1 cellular context compared by ENCODE assay signal in the genomic region with DNA sequence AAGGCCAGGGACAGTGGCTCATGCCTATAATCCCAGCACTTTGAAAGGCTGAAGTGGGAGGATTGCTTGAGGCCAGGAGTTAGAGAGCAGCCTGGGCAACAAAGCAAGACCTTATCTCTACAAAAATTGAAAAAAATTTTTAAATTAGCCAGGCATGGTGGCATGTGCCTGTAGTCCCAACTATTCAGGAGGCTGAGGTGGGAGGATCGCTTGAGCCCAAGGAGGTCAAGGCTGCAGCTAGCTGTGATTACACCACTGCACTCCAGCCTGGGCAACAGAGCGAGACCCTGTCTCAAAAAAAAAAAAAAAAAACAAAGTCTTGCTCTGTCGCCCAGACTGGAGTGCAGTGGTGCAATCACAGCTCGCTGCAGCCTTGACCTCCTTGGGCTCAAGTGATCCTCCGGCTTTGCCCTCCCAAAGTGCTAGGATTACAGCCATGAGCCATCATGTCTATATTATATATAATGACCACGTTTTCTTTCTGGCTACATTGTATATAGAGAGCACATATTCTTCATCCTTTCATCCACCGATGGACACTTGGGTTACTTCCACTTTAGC.
TF ChIP-seq lines count a peak whose summit lies in the region.

No MANE protein-coding gene starts in this region.

TF ChIP-seq in HepG2, 621 proteins besides CTCF, POLR2A, EP300 and RAD21:
- TF ChIP-seq KDM1A (CRISPR knock-in tag; IDR thresholded peaks at IDR 0.05) (peak; percentile 69), NR2F1 (CRISPR knock-in tag; IDR thresholded peaks at IDR 0.05) (peak in 1 of 2 experiments; percentile 38; a peak in 1 of 4 replicates), CEBPB (IDR thresholded peaks at IDR 0.05; ENCODE audit: borderline replicate concordance, low read depth, low read length) (peak; percentile 46; the same call in 1 of the 2 replicates), SALL1 (CRISPR knock-in tag; IDR thresholded peaks at IDR 0.05) (peak; percentile 53), ZMYM4 (CRISPR knock-in tag; IDR thresholded peaks at IDR 0.05) (peak; percentile 60), GATAD2A (CRISPR knock-in tag; IDR thresholded peaks at IDR 0.05) (peak; percentile 36; the same call in 1 of the 2 replicates), ZBTB3 (CRISPR knock-in tag; IDR thresholded peaks at IDR 0.05; ENCODE audit: borderline replicate concordance, low read depth) (0 out of 2 replicates have a peak, but pooled peaks have one; percentile 38), ZNF350 (CRISPR knock-in tag; IDR thresholded peaks at IDR 0.05; ENCODE audit: borderline replicate concordance, low read depth) (0 out of 2 replicates have a peak, but pooled peaks have one; percentile 22), HMG20A (CRISPR knock-in tag; IDR thresholded peaks at IDR 0.05; ENCODE audit: borderline replicate concordance) (peak; percentile 34; the same call in 1 of the 2 replicates), NAIF1 (CRISPR knock-in tag; IDR thresholded peaks at IDR 0.05; ENCODE audit: borderline replicate concordance) (0 out of 2 replicates have a peak, but pooled peaks have one; percentile 42), CEBPG (CRISPR knock-in tag; IDR thresholded peaks at IDR 0.05) (peak; percentile 64; the same call in 1 of the 2 replicates), POGZ (CRISPR knock-in tag; IDR thresholded peaks at IDR 0.05) (peak; percentile 40; the same call in 1 of the 2 replicates), BRD4 (CRISPR knock-in tag; IDR thresholded peaks at IDR 0.05) (0 out of 2 replicates have a peak, but pooled peaks have one; percentile 10), TCF7 (IDR thresholded peaks at IDR 0.05; ENCODE audit: low read depth) (0 out of 2 replicates have a peak, but pooled peaks have one; percentile 6), RARA (CRISPR knock-in tag; IDR thresholded peaks at IDR 0.05) (peak; percentile 52; the same call in 1 of the 2 replicates), ZNF605 (CRISPR knock-in tag; IDR thresholded peaks at IDR 0.05) (0 out of 2 replicates have a peak, but pooled peaks have one; percentile 25), HDAC2 (CRISPR knock-in tag; IDR thresholded peaks at IDR 0.05) (peak; percentile 48; the same call in 1 of the 2 replicates), HNF4A (CRISPR knock-in tag; IDR thresholded peaks at IDR 0.05) (peak; percentile 57), NR2F6 (IDR thresholded peaks at IDR 0.05) (peak; percentile 73), NR2F6 (CRISPR knock-in tag; IDR thresholded peaks at IDR 0.05) (0 out of 2 replicates have a peak, but pooled peaks have one; percentile 56), ZNF121 (CRISPR knock-in tag; IDR thresholded peaks at IDR 0.05) (peak; percentile 99), ADNP (CRISPR knock-in tag; IDR thresholded peaks at IDR 0.05) (peak; percentile 89), ZMYM2 (CRISPR knock-in tag; IDR thresholded peaks at IDR 0.05) (0 out of 2 replicates have a peak, but pooled peaks have one; percentile 39), BCL6 (CRISPR knock-in tag; IDR thresholded peaks at IDR 0.05) (0 out of 2 replicates have a peak, but pooled peaks have one; percentile 18)
- TF ChIP-seq, protein P1, sequence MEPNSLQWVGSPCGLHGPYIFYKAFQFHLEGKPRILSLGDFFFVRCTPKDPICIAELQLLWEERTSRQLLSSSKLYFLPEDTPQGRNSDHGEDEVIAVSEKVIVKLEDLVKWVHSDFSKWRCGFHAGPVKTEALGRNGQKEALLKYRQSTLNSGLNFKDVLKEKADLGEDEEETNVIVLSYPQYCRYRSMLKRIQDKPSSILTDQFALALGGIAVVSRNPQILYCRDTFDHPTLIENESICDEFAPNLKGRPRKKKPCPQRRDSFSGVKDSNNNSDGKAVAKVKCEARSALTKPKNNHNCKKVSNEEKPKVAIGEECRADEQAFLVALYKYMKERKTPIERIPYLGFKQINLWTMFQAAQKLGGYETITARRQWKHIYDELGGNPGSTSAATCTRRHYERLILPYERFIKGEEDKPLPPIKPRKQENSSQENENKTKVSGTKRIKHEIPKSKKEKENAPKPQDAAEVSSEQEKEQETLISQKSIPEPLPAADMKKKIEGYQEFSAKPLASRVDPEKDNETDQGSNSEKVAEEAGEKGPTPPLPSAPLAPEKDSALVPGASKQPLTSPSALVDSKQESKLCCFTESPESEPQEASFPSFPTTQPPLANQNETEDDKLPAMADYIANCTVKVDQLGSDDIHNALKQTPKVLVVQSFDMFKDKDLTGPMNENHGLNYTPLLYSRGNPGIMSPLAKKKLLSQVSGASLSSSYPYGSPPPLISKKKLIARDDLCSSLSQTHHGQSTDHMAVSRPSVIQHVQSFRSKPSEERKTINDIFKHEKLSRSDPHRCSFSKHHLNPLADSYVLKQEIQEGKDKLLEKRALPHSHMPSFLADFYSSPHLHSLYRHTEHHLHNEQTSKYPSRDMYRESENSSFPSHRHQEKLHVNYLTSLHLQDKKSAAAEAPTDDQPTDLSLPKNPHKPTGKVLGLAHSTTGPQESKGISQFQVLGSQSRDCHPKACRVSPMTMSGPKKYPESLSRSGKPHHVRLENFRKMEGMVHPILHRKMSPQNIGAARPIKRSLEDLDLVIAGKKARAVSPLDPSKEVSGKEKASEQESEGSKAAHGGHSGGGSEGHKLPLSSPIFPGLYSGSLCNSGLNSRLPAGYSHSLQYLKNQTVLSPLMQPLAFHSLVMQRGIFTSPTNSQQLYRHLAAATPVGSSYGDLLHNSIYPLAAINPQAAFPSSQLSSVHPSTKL (CRISPR knock-in tag; IDR thresholded peaks at IDR 0.05), result peak; percentile 68
- TF ChIP-seq, protein P2, sequence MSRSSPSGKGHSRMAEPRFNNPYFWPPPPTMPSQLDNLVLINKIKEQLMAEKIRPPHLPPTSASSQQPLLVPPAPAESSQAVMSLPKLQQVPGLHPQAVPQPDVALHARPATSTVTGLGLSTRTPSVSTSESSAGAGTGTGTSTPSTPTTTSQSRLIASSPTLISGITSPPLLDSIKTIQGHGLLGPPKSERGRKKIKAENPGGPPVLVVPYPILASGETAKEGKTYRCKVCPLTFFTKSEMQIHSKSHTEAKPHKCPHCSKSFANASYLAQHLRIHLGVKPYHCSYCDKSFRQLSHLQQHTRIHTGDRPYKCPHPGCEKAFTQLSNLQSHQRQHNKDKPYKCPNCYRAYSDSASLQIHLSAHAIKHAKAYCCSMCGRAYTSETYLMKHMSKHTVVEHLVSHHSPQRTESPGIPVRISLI (CRISPR knock-in tag; IDR thresholded peaks at IDR 0.05; ENCODE audit: borderline replicate concordance), result peak; percentile 84
- TF ChIP-seq, protein P3, sequence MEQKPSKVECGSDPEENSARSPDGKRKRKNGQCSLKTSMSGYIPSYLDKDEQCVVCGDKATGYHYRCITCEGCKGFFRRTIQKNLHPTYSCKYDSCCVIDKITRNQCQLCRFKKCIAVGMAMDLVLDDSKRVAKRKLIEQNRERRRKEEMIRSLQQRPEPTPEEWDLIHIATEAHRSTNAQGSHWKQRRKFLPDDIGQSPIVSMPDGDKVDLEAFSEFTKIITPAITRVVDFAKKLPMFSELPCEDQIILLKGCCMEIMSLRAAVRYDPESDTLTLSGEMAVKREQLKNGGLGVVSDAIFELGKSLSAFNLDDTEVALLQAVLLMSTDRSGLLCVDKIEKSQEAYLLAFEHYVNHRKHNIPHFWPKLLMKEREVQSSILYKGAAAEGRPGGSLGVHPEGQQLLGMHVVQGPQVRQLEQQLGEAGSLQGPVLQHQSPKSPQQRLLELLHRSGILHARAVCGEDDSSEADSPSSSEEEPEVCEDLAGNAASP (CRISPR knock-in tag; IDR thresholded peaks at IDR 0.05; ENCODE audit: borderline replicate concordance), result peak; percentile 35; the same call in 1 of the 2 replicates
- TF ChIP-seq, protein P4, sequence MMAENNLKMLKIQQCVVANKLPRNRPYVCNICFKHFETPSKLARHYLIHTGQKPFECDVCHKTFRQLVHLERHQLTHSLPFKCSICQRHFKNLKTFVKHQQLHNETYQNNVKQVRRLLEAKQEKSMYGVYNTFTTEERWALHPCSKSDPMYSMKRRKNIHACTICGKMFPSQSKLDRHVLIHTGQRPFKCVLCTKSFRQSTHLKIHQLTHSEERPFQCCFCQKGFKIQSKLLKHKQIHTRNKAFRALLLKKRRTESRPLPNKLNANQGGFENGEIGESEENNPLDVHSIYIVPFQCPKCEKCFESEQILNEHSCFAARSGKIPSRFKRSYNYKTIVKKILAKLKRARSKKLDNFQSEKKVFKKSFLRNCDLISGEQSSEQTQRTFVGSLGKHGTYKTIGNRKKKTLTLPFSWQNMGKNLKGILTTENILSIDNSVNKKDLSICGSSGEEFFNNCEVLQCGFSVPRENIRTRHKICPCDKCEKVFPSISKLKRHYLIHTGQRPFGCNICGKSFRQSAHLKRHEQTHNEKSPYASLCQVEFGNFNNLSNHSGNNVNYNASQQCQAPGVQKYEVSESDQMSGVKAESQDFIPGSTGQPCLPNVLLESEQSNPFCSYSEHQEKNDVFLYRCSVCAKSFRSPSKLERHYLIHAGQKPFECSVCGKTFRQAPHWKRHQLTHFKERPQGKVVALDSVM (CRISPR knock-in tag; IDR thresholded peaks at IDR 0.05), result peak; percentile 97
TF ChIP-seq in HepG2: peak in this region for 27; not testable (repeated sequence) for 594.
